Comparison of ENCODE assay signal across 17 cellular contexts in genomic region chr9:3495850-3496249, GRCh38.
"Had no signal": no experiment of that assay in that cellular context is flagged by ENCODE, and none has a peak within 500 bp of the region (broad histone marks: within the 10 kb centered on the region; RNA-seq: fewer than 3 reads in every experiment).

No MANE protein-coding gene starts in this region.

- H3K27ac ChIP-seq: coronary artery, esophagus muscularis mucosa, heart right ventricle, left ventricle myocardium inferior, right lobe of liver, stomach had no signal

- H3K36me3 ChIP-seq: esophagus muscularis mucosa, heart right ventricle, left ventricle myocardium inferior, right lobe of liver, stomach had no signal

- H3K27me3 Mint-ChIP-seq: activated CD4-positive, alpha-beta memory T cell treated with anti-CD3 and anti-CD28 coated beads for 36 hours; activated naive CD8-positive, alpha-beta T cell; type B pancreatic cell had no signal

- H3K4me3 ChIP-seq: coronary artery, esophagus muscularis mucosa, heart right ventricle, left ventricle myocardium inferior, right lobe of liver, smooth muscle cell, stomach had no signal

- H3K4me3 Mint-ChIP-seq: activated CD4-positive, alpha-beta memory T cell treated with anti-CD3 and anti-CD28 coated beads for 36 hours; activated naive CD8-positive, alpha-beta T cell; stimulated activated effector memory CD8-positive, alpha-beta T cell treated with anti-CD3 and anti-CD28 coated beads, Interleukin-12 subunit alpha, Interleukin-12 subunit beta, amount 100 ng/mL, for 72 hours; type B pancreatic cell; WTC11 had no signal

- H3K27ac Mint-ChIP-seq: activated CD4-positive, alpha-beta memory T cell treated with anti-CD3 and anti-CD28 coated beads for 36 hours; stimulated activated effector memory CD8-positive, alpha-beta T cell treated with anti-CD3 and anti-CD28 coated beads, Interleukin-12 subunit alpha, Interleukin-12 subunit beta, amount 100 ng/mL, for 72 hours; WTC11 had no signal

- H3K36me3 Mint-ChIP-seq: WTC11 had no signal

- H3K9me3 ChIP-seq: esophagus muscularis mucosa, heart right ventricle, left ventricle myocardium inferior, right lobe of liver, stomach had no signal

- H3K4me1 ChIP-seq: right lobe of liver had no signal

- ATAC-seq: heart right ventricle; right lobe of liver; stimulated activated effector memory CD8-positive, alpha-beta T cell treated with anti-CD3 and anti-CD28 coated beads, Interleukin-12 subunit alpha, Interleukin-12 subunit beta, amount 100 ng/mL, for 72 hours; WTC11 had no signal

- H3K4me2 ChIP-seq: smooth muscle cell had no signal

- H3K27me3 ChIP-seq: esophagus muscularis mucosa, heart right ventricle, right lobe of liver, stomach had no signal

- DNase-seq: activated CD4-positive, alpha-beta memory T cell treated with anti-CD3 and anti-CD28 coated beads for 36 hours; activated CD4-positive, alpha-beta T cell treated with anti-CD3 and anti-CD28 coated beads for 4 hours; activated T-cell treated with anti-CD3 and anti-CD28 coated beads for 4 hours; caudate nucleus; effector CD4-positive, alpha-beta T cell; heart right ventricle; left ventricle myocardium inferior; right lobe of liver; stimulated activated CD4-positive, alpha-beta T cell treated with anti-CD3 and anti-CD28 coated beads, Interleukin-4, amount 100 ng/mL, for 24 hours; stomach had no signal
